ENCODE assay signal across 15 cellular contexts in the genomic region with DNA sequence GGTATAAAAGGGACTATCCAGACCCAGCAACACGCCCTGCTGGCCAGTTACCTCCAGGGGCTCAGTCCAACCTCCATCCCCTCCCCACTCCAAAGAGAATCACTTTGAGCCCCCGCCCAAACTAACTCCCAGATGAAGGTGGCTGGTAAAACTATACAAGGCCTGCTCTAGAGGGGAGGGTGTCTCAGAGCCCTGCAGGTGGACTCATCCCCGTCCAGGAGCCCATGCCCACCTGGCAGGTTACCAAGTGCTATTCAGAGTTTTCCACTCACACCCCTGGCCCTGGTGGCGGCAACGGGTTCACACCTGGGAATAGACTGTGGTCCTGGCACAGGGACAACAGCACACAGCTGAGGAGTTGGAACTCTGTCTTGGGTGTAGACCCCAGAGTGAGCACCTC. TPM values are rescaled to one million over a fixed set of nuclear protein-coding genes. Genes with fewer than 3 reads are reported as not detected.
DNase-seq lines count a peak whose midpoint lies in the region; TF ChIP-seq lines count a peak whose summit lies in the region.
"Had no signal": no experiment of that assay in that cellular context is flagged by ENCODE, and none has a peak within 500 bp of the region (broad histone marks: within the 10 kb centered on the region; RNA-seq: fewer than 3 reads in every experiment).

No MANE protein-coding gene starts in this region.

- DNase-seq in NCI-H2029 treated with DMSO at 0.1 percent for 48 hours (lab: John Stamatoyannopoulos, UW) (peak; percentile 31), NCI-H2029 (lab: John Stamatoyannopoulos, UW) (no peak), coronary artery (ENCODE audit: low spot score) (no peak), mesothelial cell of epicardium (ENCODE audit: low spot score in 2 of 2, unreplicated experiment in 2 of 2) (no peak), DMS53 (lab: John Stamatoyannopoulos, UW) (no peak), DMS 273 (lab: John Stamatoyannopoulos, UW; ENCODE audit: unreplicated experiment) (no peak), DMS79 treated with DMSO at 0.1 percent for 48 hours (lab: John Stamatoyannopoulos, UW) (no peak)
- DNase-seq: CD4-positive, CD25-positive, alpha-beta regulatory T cell; mesenchymal stem cell; NK-92 treated with Interleukin-12 subunit alpha and Interleukin-12 subunit beta, amount 100 ng/mL, for 24 hours; testis had no signal

- peaks cover 52% of the 10 kb centered on the region for H3K4me1 Mint-ChIP-seq in mesothelial cell of epicardium
- H3K4me1 Mint-ChIP-seq: CD4-positive, CD25-positive, alpha-beta regulatory T cell had no signal

- H3K27ac ChIP-seq in coronary artery (peak overlapping the region; percentile 44 to 87), thymus (ENCODE audit: low read depth) (peak overlapping the region; percentile 25)
- H3K27ac ChIP-seq: 22Rv1, pancreas had no signal

- peak overlapping the region; percentile 98 for H3K27ac Mint-ChIP-seq in mesothelial cell of epicardium

- no peaks in the 10 kb centered on the region for H3K9me3 ChIP-seq in thymus (ENCODE audit: control insufficient read depth)
- H3K9me3 ChIP-seq: pancreas, SJCRH30, testis had no signal

- H3K9me3 Mint-ChIP-seq in mesothelial cell of epicardium, result no peaks in the 10 kb centered on the region
- H3K9me3 Mint-ChIP-seq: CD4-positive, CD25-positive, alpha-beta regulatory T cell had no signal

- no peaks in the 10 kb centered on the region for H3K27me3 ChIP-seq in thymus (ENCODE audit: control insufficient read depth, insufficient read depth)
- H3K27me3 ChIP-seq: pancreas, SJCRH30, testis had no signal

- H3K4me3 Mint-ChIP-seq in mesothelial cell of epicardium, result no peak overlapping the region
- H3K4me3 Mint-ChIP-seq: CD4-positive, CD25-positive, alpha-beta regulatory T cell had no signal

- H3K4me3 ChIP-seq in coronary artery (no peak overlapping the region), thymus (ENCODE audit: low read length) (no peak overlapping the region)
- H3K4me3 ChIP-seq: pancreas, SJCRH30, testis had no signal

- H3K36me3 ChIP-seq in thymus (ENCODE audit: control insufficient read depth, insufficient read depth), result peaks cover 75% of the 10 kb centered on the region

- H3K36me3 Mint-ChIP-seq in mesothelial cell of epicardium, result peaks cover 47% of the 10 kb centered on the region

- WGBS in thymus, result 88% methylated on average over 5 of the region's 5 CpGs

- no peaks in the 10 kb centered on the region for H3K27me3 Mint-ChIP-seq in mesothelial cell of epicardium (ENCODE audit: low read depth)
- H3K27me3 Mint-ChIP-seq: CD4-positive, CD25-positive, alpha-beta regulatory T cell had no signal

- TF ChIP-seq CTCF in coronary artery (IDR thresholded peaks at IDR 0.05), result no peak
- no peak for TF ChIP-seq CTCF in mesothelial cell of epicardium (IDR thresholded peaks at IDR 0.05; ENCODE audit: unreplicated experiment)

- H3K4me1 ChIP-seq in thymus (ENCODE audit: control insufficient read depth, insufficient read depth, low read length), result peaks cover 48% of the 10 kb centered on the region

RNA-seq across cellular contexts. Expression of gene AXIN2, which starts 29.0 kb away (rescaled TPM):
- total RNA-seq in mesothelial cell of epicardium, result 84.6 to 88.7 TPM (median 87.8 TPM) in 3 replicates
- 9.8 TPM for polyA plus RNA-seq in thymus
